In genomic region chr15:78540955-78541743, GRCh38 we compare ENCODE assay signal across 8 cellular contexts. TPM values are rescaled to one million over a fixed set of nuclear protein-coding genes. Genes with fewer than 3 reads are reported as not detected.
DNase-seq lines count a peak whose midpoint lies in the region; FAIRE-seq and TF ChIP-seq lines count a peak whose summit lies in the region.

No MANE protein-coding gene starts in this region.

- intact Hi-C loops in kidney (cut with DNase I) = no loop called here

- FAIRE-seq in kidney (lab: Jason Lieb, UNC) (no peak), H54 (lab: Jason Lieb, UNC) (no peak)

- H3K9ac ChIP-seq in kidney (ENCODE audit: low read length in 2 of 2) = peak overlapping the region; percentile 57 to 97

- in situ Hi-C loops in astrocyte of the cerebellum (cut with HindIII; ENCODE audit: low sequenced_read_pairs) = no loop called here

- peaks cover 11 to 29% of the 10 kb centered on the region in 2 donors for H3K36me3 ChIP-seq in kidney (ENCODE audit: control insufficient read depth in 1 of 2, insufficient read depth in 2 of 2, low read length in 2 of 2)

- no peaks in the 10 kb centered on the region for H3K9me3 ChIP-seq in kidney (ENCODE audit: control insufficient read depth in 1 of 2, low read length in 2 of 2)

- TF ChIP-seq POLR2A in NB4 (IDR thresholded peaks at IDR 0.05; ENCODE audit: extremely low read depth, insufficient read length) (no peak), H54 (IDR thresholded peaks at IDR 0.05; ENCODE audit: low read depth, low read length) (no peak)

- peak; percentile 41 for DNase-seq in GM10266 (ENCODE audit: extremely low spot score)
- DNase-seq in NB4 (ENCODE audit: low read depth) = peak; percentile 52
- no peak for DNase-seq in astrocyte of the cerebellum (ENCODE audit: low read depth)
- no peak for DNase-seq in kidney
- DNase-seq in substantia nigra (lab: John Stamatoyannopoulos, UW) = no peak
- DNase-seq in H54 (ENCODE audit: insufficient read length, low spot score) = no peak
- no peak for DNase-seq in NCI-H446 (lab: John Stamatoyannopoulos, UW)
- DNase-seq in inferior parietal cortex (ENCODE audit: extremely low spot score) = no peak

- H3K27ac ChIP-seq in kidney (ENCODE audit: low read depth in 2 of 2, low read length in 2 of 2) (peak overlapping the region; percentile 86 to 93), substantia nigra (ENCODE audit: low read depth, low read length, poor library complexity, severe bottlenecking) (peak overlapping the region; percentile 92)

- peaks cover 0 to 2% of the 10 kb centered on the region in 2 donors for H3K4me1 ChIP-seq in kidney (ENCODE audit: control insufficient read depth in 1 of 2, insufficient read depth in 1 of 2, low read depth in 1 of 2, low read length in 2 of 2)

- H3K4me3 ChIP-seq in NB4 (ENCODE audit: low read depth, low read length) (peak overlapping the region; percentile 100), astrocyte of the cerebellum (ENCODE audit: low read depth, low read length) (peak overlapping the region; percentile 94), kidney (ENCODE audit: low read length in 2 of 2) (peak overlapping the region; percentile 95 to 98)

- TF ChIP-seq CTCF in GM10266 (IDR thresholded peaks at IDR 0.05; ENCODE audit: control insufficient read depth, insufficient read depth, low read depth, missing control alignments) (no peak), NB4 (IDR thresholded peaks at IDR 0.05; ENCODE audit: low read depth, low read length) (no peak), astrocyte of the cerebellum (IDR thresholded peaks at IDR 0.05; ENCODE audit: low read depth, low read length, missing control alignments) (no peak), kidney (IDR thresholded peaks at IDR 0.05; ENCODE audit: borderline replicate concordance, extremely low read depth, insufficient read depth) (no peak)

RNA-seq across cellular contexts. Expression of gene PSMA4, which starts 0.9 kb away (rescaled TPM):
- 118 TPM for total RNA-seq in kidney
- 200 TPM for polyA plus RNA-seq in kidney (ENCODE audit: insufficient read depth, low read depth, low replicate concordance)

RNA-seq across cellular contexts. Expression of gene CHRNA5, which starts 24.2 kb away (rescaled TPM):
- total RNA-seq in kidney = 0.76 TPM
- 0.41 TPM for polyA plus RNA-seq in kidney (ENCODE audit: insufficient read depth, low read depth, low replicate concordance)

RNA-seq across cellular contexts. Expression of gene HYKK, which starts 33.8 kb away (rescaled TPM):
- total RNA-seq in kidney = 5.8 TPM
- polyA plus RNA-seq in kidney (ENCODE audit: insufficient read depth, low read depth, low replicate concordance) = 14.3 TPM

Comparison
In these comparisons a context has a peak if more than half of its experiments do, and no peak if none do; other contexts are left out.
1. DNase-seq: peak in GM10266 (single experiment) and NB4 (single experiment); none in astrocyte of the cerebellum (single experiment), kidney (single experiment), substantia nigra (0 of 49), H54 (single experiment), NCI-H446 (0 of 2) and inferior parietal cortex (single experiment).
2. Peak in every context shown above with its lines, with median percentiles within 50 percentile points of each other: H3K4me3 ChIP-seq.